ENCODE assay signal across 1 cellular context in the genomic region with DNA sequence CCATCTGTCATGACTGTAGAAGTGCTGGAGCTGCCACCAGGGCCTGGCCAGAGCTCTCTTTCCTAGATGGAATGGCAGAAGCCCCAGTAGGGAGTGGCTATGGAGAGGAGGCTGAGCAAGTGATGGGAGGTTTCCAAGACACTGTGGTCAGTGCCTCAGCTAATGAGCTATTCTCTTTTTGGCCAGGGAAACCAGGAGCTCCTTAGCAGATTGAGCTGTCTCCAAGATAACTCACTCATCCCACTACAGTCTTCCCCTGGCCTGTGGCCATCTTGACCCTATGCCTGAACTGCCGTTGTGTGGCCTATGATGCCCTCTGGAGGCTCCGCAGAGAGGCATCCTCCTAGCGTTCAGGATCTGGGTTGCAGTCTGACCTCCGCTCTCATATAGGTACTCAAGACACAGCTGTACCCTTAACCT.
TF ChIP-seq lines count a peak whose summit lies in the region.

No MANE protein-coding gene starts in this region.

TF ChIP-seq in GM23338, 12 proteins besides CTCF, POLR2A, EP300 and RAD21 (continued from another document):
- TF ChIP-seq, protein P1, sequence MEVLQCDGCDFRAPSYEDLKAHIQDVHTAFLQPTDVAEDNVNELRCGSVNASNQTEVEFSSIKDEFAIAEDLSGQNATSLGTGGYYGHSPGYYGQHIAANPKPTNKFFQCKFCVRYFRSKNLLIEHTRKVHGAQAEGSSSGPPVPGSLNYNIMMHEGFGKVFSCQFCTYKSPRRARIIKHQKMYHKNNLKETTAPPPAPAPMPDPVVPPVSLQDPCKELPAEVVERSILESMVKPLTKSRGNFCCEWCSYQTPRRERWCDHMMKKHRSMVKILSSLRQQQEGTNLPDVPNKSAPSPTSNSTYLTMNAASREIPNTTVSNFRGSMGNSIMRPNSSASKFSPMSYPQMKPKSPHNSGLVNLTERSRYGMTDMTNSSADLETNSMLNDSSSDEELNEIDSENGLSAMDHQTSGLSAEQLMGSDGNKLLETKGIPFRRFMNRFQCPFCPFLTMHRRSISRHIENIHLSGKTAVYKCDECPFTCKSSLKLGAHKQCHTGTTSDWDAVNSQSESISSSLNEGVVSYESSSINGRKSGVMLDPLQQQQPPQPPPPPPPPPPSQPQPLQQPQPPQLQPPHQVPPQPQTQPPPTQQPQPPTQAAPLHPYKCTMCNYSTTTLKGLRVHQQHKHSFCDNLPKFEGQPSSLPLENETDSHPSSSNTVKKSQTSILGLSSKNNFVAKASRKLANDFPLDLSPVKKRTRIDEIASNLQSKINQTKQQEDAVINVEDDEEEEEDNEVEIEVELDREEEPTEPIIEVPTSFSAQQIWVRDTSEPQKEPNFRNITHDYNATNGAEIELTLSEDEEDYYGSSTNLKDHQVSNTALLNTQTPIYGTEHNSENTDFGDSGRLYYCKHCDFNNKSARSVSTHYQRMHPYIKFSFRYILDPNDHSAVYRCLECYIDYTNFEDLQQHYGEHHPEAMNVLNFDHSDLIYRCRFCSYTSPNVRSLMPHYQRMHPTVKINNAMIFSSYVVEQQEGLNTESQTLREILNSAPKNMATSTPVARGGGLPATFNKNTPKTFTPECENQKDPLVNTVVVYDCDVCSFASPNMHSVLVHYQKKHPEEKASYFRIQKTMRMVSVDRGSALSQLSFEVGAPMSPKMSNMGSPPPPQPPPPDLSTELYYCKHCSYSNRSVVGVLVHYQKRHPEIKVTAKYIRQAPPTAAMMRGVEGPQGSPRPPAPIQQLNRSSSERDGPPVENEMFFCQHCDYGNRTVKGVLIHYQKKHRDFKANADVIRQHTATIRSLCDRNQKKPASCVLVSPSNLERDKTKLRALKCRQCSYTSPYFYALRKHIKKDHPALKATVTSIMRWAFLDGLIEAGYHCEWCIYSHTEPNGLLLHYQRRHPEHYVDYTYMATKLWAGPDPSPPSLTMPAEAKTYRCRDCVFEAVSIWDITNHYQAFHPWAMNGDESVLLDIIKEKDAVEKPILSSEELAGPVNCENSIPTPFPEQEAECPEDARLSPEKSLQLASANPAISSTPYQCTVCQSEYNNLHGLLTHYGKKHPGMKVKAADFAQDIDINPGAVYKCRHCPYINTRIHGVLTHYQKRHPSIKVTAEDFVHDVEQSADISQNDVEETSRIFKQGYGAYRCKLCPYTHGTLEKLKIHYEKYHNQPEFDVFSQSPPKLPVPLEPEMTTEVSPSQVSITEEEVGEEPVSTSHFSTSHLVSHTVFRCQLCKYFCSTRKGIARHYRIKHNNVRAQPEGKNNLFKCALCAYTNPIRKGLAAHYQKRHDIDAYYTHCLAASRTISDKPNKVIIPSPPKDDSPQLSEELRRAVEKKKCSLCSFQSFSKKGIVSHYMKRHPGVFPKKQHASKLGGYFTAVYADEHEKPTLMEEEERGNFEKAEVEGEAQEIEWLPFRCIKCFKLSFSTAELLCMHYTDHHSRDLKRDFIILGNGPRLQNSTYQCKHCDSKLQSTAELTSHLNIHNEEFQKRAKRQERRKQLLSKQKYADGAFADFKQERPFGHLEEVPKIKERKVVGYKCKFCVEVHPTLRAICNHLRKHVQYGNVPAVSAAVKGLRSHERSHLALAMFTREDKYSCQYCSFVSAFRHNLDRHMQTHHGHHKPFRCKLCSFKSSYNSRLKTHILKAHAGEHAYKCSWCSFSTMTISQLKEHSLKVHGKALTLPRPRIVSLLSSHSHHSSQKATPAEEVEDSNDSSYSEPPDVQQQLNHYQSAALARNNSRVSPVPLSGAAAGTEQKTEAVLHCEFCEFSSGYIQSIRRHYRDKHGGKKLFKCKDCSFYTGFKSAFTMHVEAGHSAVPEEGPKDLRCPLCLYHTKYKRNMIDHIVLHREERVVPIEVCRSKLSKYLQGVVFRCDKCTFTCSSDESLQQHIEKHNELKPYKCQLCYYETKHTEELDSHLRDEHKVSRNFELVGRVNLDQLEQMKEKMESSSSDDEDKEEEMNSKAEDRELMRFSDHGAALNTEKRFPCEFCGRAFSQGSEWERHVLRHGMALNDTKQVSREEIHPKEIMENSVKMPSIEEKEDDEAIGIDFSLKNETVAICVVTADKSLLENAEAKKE (CRISPR knock-in tag; IDR thresholded peaks at IDR 0.05), result no peak
- TF ChIP-seq JUNB (IDR thresholded peaks at IDR 0.05; ENCODE audit: unreplicated experiment) (no peak), ZNF114 (CRISPR knock-in tag; IDR thresholded peaks at IDR 0.05) (no peak), ZNF331 (CRISPR knock-in tag; IDR thresholded peaks at IDR 0.05; ENCODE audit: low read depth) (no peak), CREB1 (CRISPR knock-in tag; IDR thresholded peaks at IDR 0.05; ENCODE audit: low read depth) (no peak), POLR2AphosphoS5 (IDR thresholded peaks at IDR 0.05; ENCODE audit: low read depth) (no peak), EZH2phosphoT487 (IDR thresholded peaks at IDR 0.05; ENCODE audit: unreplicated experiment) (no peak), EZH2 (IDR thresholded peaks at IDR 0.05; ENCODE audit: low read depth, unreplicated experiment) (no peak)
- TF ChIP-seq, protein P2, sequence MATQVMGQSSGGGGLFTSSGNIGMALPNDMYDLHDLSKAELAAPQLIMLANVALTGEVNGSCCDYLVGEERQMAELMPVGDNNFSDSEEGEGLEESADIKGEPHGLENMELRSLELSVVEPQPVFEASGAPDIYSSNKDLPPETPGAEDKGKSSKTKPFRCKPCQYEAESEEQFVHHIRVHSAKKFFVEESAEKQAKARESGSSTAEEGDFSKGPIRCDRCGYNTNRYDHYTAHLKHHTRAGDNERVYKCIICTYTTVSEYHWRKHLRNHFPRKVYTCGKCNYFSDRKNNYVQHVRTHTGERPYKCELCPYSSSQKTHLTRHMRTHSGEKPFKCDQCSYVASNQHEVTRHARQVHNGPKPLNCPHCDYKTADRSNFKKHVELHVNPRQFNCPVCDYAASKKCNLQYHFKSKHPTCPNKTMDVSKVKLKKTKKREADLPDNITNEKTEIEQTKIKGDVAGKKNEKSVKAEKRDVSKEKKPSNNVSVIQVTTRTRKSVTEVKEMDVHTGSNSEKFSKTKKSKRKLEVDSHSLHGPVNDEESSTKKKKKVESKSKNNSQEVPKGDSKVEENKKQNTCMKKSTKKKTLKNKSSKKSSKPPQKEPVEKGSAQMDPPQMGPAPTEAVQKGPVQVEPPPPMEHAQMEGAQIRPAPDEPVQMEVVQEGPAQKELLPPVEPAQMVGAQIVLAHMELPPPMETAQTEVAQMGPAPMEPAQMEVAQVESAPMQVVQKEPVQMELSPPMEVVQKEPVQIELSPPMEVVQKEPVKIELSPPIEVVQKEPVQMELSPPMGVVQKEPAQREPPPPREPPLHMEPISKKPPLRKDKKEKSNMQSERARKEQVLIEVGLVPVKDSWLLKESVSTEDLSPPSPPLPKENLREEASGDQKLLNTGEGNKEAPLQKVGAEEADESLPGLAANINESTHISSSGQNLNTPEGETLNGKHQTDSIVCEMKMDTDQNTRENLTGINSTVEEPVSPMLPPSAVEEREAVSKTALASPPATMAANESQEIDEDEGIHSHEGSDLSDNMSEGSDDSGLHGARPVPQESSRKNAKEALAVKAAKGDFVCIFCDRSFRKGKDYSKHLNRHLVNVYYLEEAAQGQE (IDR thresholded peaks at IDR 0.05; ENCODE audit: unreplicated experiment), result no peak
- TF ChIP-seq, protein P3, sequence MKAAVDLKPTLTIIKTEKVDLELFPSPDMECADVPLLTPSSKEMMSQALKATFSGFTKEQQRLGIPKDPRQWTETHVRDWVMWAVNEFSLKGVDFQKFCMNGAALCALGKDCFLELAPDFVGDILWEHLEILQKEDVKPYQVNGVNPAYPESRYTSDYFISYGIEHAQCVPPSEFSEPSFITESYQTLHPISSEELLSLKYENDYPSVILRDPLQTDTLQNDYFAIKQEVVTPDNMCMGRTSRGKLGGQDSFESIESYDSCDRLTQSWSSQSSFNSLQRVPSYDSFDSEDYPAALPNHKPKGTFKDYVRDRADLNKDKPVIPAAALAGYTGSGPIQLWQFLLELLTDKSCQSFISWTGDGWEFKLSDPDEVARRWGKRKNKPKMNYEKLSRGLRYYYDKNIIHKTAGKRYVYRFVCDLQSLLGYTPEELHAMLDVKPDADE (IDR thresholded peaks at IDR 0.05), result no peak
TF ChIP-seq in GM23338: peak in this region for 0.
